18 cellular contexts compared by ENCODE assay signal in genomic region chr7:41981046-41982040, GRCh38.
"Had no signal": no experiment of that assay in that cellular context is flagged by ENCODE, and none has a peak within 500 bp of the region (broad histone marks: within the 10 kb centered on the region; RNA-seq: fewer than 3 reads in every experiment).

No MANE protein-coding gene starts in this region.

- H3K27ac ChIP-seq: adrenal gland, coronary artery, lower lobe of right lung, right lobe of liver, spleen, thoracic aorta had no signal

- H3K9me3 Mint-ChIP-seq: activated CD8-positive, alpha-beta T cell treated with anti-CD3 and anti-CD28 coated beads for 36 hours; activated naive CD4-positive, alpha-beta T cell treated with anti-CD3 and anti-CD28 coated beads, Interleukin-2, amount 50 U/mL, for 24 hours; activated T-cell treated with anti-CD3 and anti-CD28 coated beads, Interleukin-2, amount 50 U/mL, for 4 hours; central memory CD8-positive, alpha-beta T cell; naive thymus-derived CD4-positive, alpha-beta T cell; WTC11 had no signal

- H3K27ac Mint-ChIP-seq: activated CD8-positive, alpha-beta T cell treated with anti-CD3 and anti-CD28 coated beads for 36 hours; WTC11 had no signal

- H3K9me3 ChIP-seq: adrenal gland, lower lobe of right lung, right lobe of liver, spleen, stomach, thoracic aorta had no signal

- H3K4me1 Mint-ChIP-seq: activated naive CD4-positive, alpha-beta T cell treated with anti-CD3 and anti-CD28 coated beads, Interleukin-2, amount 50 U/mL, for 24 hours; central memory CD8-positive, alpha-beta T cell; naive thymus-derived CD4-positive, alpha-beta T cell had no signal

- H3K4me3 ChIP-seq: adrenal gland, coronary artery, lower lobe of right lung, right lobe of liver, spleen, stomach, thoracic aorta had no signal

- H3K36me3 Mint-ChIP-seq: activated naive CD4-positive, alpha-beta T cell treated with anti-CD3 and anti-CD28 coated beads, Interleukin-2, amount 50 U/mL, for 24 hours; naive thymus-derived CD4-positive, alpha-beta T cell had no signal

- H3K27me3 ChIP-seq: adrenal gland, right lobe of liver, spleen, stomach had no signal

- H3K4me3 Mint-ChIP-seq: activated CD8-positive, alpha-beta T cell treated with anti-CD3 and anti-CD28 coated beads for 36 hours; activated naive CD4-positive, alpha-beta T cell treated with anti-CD3 and anti-CD28 coated beads, Interleukin-2, amount 50 U/mL, for 24 hours; activated T-cell treated with anti-CD3 and anti-CD28 coated beads, Interleukin-2, amount 50 U/mL, for 4 hours; central memory CD8-positive, alpha-beta T cell; naive thymus-derived CD4-positive, alpha-beta T cell; WTC11 had no signal

- H3K36me3 ChIP-seq: adrenal gland, lower lobe of right lung, right lobe of liver, spleen, thoracic aorta had no signal

- DNase-seq: activated CD4-positive, alpha-beta T cell treated with anti-CD3 and anti-CD28 coated beads for 4 hours; activated CD8-positive, alpha-beta T cell treated with anti-CD3 and anti-CD28 coated beads for 36 hours; activated effector memory CD4-positive, alpha-beta T cell treated with anti-CD3 and anti-CD28 coated beads, Interleukin-2, amount 50 U/mL, for 16 hours; activated T-cell treated with anti-CD3 and anti-CD28 coated beads, Interleukin-2, amount 50 U/mL, for 4 hours; adrenal gland; effector CD4-positive, alpha-beta T cell; foreskin fibroblast; lower lobe of right lung; naive thymus-derived CD4-positive, alpha-beta T cell; occipital lobe; right lobe of liver; spleen; stomach had no signal

- ATAC-seq: activated CD8-positive, alpha-beta T cell treated with anti-CD3 and anti-CD28 coated beads for 36 hours; activated T-cell treated with anti-CD3 and anti-CD28 coated beads, Interleukin-2, amount 50 U/mL, for 4 hours; naive thymus-derived CD4-positive, alpha-beta T cell; right lobe of liver; WTC11 had no signal

- H3K4me1 ChIP-seq: adrenal gland had no signal
